ENCODE assay signal across 24 cellular contexts in genomic region chr9:113818391-113818790, GRCh38. TPM values are rescaled to one million over a fixed set of nuclear protein-coding genes. Genes with fewer than 3 reads are reported as not detected.
A peak's percentile ranks its signal among the peaks of the same experiment; 100 is the strongest.
DNase-seq lines count a peak whose midpoint lies in the region; ATAC-seq, FAIRE-seq and TF ChIP-seq lines count a peak whose summit lies in the region.
"Had no signal": no experiment of that assay in that cellular context is flagged by ENCODE, and none has a peak within 500 bp of the region (broad histone marks: within the 10 kb centered on the region; RNA-seq: fewer than 3 reads in every experiment).

No MANE protein-coding gene starts in this region.

- TF ChIP-seq CTCF in K562 (IDR thresholded peaks at IDR 0.05 in 2 of 3, conservative IDR thresholded peaks at IDR 0.05 in 1 of 3; ENCODE audit: insufficient read depth in 2 of 3, low read depth in 1 of 3, low read length in 3 of 3) = no peak

- no peak overlapping the region for H3K4me3 Mint-ChIP-seq in T-helper 17 cell
- H3K4me3 Mint-ChIP-seq: B cell; CD4-positive, alpha-beta T cell; CD8-positive, alpha-beta T cell had no signal

- intact Hi-C loops in K562 (cut with micrococcal nuclease) = no loop called here

- no peak overlapping the region for H3K4me3 ChIP-seq in K562
- no peak overlapping the region for H3K4me3 ChIP-seq in small intestine (ENCODE audit: low read depth in 1 of 2, low read length in 2 of 2)
- H3K4me3 ChIP-seq: A549; BLaER1 treated with 17β-estradiol and CSF1 and Interleukin-3, amounts not matched to agents 10 nM and 100 nM had no signal

- no peaks in the 10 kb centered on the region for H3K4me1 Mint-ChIP-seq in T-helper 17 cell
- H3K4me1 Mint-ChIP-seq: B cell had no signal

- no peaks in the 10 kb centered on the region for H3K9me1 ChIP-seq in K562 (ENCODE audit: control insufficient read depth, insufficient read depth, low read length)

- no peaks in the 10 kb centered on the region for H4K20me1 ChIP-seq in K562 (replicated peaks; ENCODE audit: control insufficient read depth, insufficient read depth, low read length)
- H4K20me1 ChIP-seq: BLaER1 treated with 17β-estradiol and CSF1 and Interleukin-3, amounts not matched to agents 10 nM and 100 nM had no signal

- FAIRE-seq in RCC 7860 (lab: Jason Lieb, UNC) (peak; percentile 42), K562 (lab: Jason Lieb, UNC) (no peak), frontal cortex (lab: Jason Lieb, UNC) (peak; percentile 61), small intestine (lab: Jason Lieb, UNC) (peak; percentile 33)
- FAIRE-seq: A549, D721Med, G401.6, GM12891, GM19239 had no signal

- no peak overlapping the region for H3K27ac ChIP-seq in K562 (ENCODE audit: extremely low read depth, low read depth, low read length)
- H3K27ac ChIP-seq in small intestine (ENCODE audit: low read depth in 1 of 2, low read length in 1 of 2) = no peak overlapping the region
- H3K27ac ChIP-seq: A549; BLaER1 treated with 17β-estradiol and CSF1 and Interleukin-3, amounts not matched to agents 10 nM and 100 nM; C4-2B had no signal

- CTCF ChIA-PET in K562 (lab: Yijun Ruan, JAX; ENCODE audit: low intra/inter-chr PET ratio) = no interaction called here

- no peak for TF ChIP-seq EP300 in K562 (IDR thresholded peaks at IDR 0.05; ENCODE audit: low read length)

- no peak for DNase-seq in RCC 7860 (ENCODE audit: low spot score)
- DNase-seq in K562 (ENCODE audit: extremely low read depth in 1 of 4, low spot score in 3 of 4) = no peak
- no peak for DNase-seq in frontal cortex (ENCODE audit: low spot score in 2 of 2)
- DNase-seq in small intestine = no peak
- DNase-seq in T-helper 17 cell = no peak
- DNase-seq: 8988T; AML-193; Caco-2; Calu3; CD4-positive, alpha-beta T cell; CD8-positive, alpha-beta T cell; DMS79 treated with DMSO at 0.1 percent for 48 hours; GF-D8 had no signal

- POLR2A ChIA-PET in K562 (lab: Yijun Ruan, JAX) = no interaction called here

- no peak overlapping the region for H2AFZ ChIP-seq in K562 (ENCODE audit: low read depth, low read length)

- no peaks in the 10 kb centered on the region for H3K36me3 ChIP-seq in K562 (ENCODE audit: control insufficient read depth, insufficient read depth, low read length)
- H3K36me3 ChIP-seq in small intestine (ENCODE audit: control insufficient read depth in 2 of 2, insufficient read depth in 2 of 2, low read length in 2 of 2) = no peaks in the 10 kb centered on the region
- H3K36me3 ChIP-seq: BLaER1 treated with 17β-estradiol and CSF1 and Interleukin-3, amounts not matched to agents 10 nM and 100 nM had no signal

- H3K9me3 ChIP-seq in K562 (replicated peaks; ENCODE audit: control insufficient read depth, insufficient read depth, low read depth, low read length) = no peaks in the 10 kb centered on the region
- no peaks in the 10 kb centered on the region for H3K9me3 ChIP-seq in small intestine (ENCODE audit: control insufficient read depth, low read depth)
- no peaks in the 10 kb centered on the region for H3K9me3 ChIP-seq in T-helper 17 cell (ENCODE audit: control insufficient read depth, low read length, poor library complexity, severe bottlenecking)
- H3K9me3 ChIP-seq: Caco-2 had no signal

- TF ChIP-seq POLR2A in K562 (conservative IDR thresholded peaks at IDR 0.05) = no peak

- no TSS peak for BruUV-seq in K562 (replicated peaks; lab: Mats Ljungman, UMichigan)

- H3K4me2 ChIP-seq in K562 (ENCODE audit: insufficient read depth, low read length) = no peak overlapping the region
- H3K4me2 ChIP-seq: A549; BLaER1 treated with 17β-estradiol and CSF1 and Interleukin-3, amounts not matched to agents 10 nM and 100 nM had no signal

- H3K27ac Mint-ChIP-seq in T-helper 17 cell = no peak overlapping the region
- H3K27ac Mint-ChIP-seq: B cell; CD4-positive, alpha-beta T cell; CD8-positive, alpha-beta T cell had no signal

- no peaks in the 10 kb centered on the region for H3K79me2 ChIP-seq in K562 (ENCODE audit: control insufficient read depth, insufficient read depth, low read length)

- H3K9ac ChIP-seq in K562 (ENCODE audit: insufficient read depth in 1 of 2, low read depth in 2 of 2, low read length in 2 of 2) = no peak overlapping the region
- H3K9ac ChIP-seq: BLaER1 treated with 17β-estradiol and CSF1 and Interleukin-3, amounts not matched to agents 10 nM and 100 nM had no signal

- H3K4me1 ChIP-seq in K562 (replicated peaks in 1 of 2; ENCODE audit: control insufficient read depth in 2 of 2, insufficient read depth in 2 of 2, low read length in 2 of 2) (no peaks in the 10 kb centered on the region), small intestine (ENCODE audit: control insufficient read depth in 2 of 2, insufficient read depth in 1 of 2, low read depth in 1 of 2, low read length in 1 of 2) (no peaks in the 10 kb centered on the region)
- H3K4me1 ChIP-seq: A549, Caco-2 had no signal

- H3K27me3 Mint-ChIP-seq in T-helper 17 cell = peaks cover 38% of the 10 kb centered on the region

- peaks cover 2% of the 10 kb centered on the region for H3K36me3 Mint-ChIP-seq in T-helper 17 cell (ENCODE audit: low read depth)
- H3K36me3 Mint-ChIP-seq: CD8-positive, alpha-beta T cell had no signal

- in situ Hi-C loops in K562 (cut with MboI) = no loop called here

- no peak for ATAC-seq in K562
- ATAC-seq in HG03280 (IDR thresholded peaks at IDR 0.05; ENCODE audit: unreplicated experiment) = no peak
- ATAC-seq in HG02938 (IDR thresholded peaks at IDR 0.05; ENCODE audit: unreplicated experiment) = no peak
- ATAC-seq in T-helper 17 cell = no peak
- no peak for ATAC-seq in GM19324 (IDR thresholded peaks at IDR 0.05; ENCODE audit: low FRiP score, unreplicated experiment)
- ATAC-seq: A549; CD8-positive, alpha-beta T cell had no signal

- 9% methylated on average over 1 of the region's 1 CpG for WGBS in K562 (ENCODE audit: insufficient coverage, low coverage, missing lambda C conversion rate)
- 76 to 86% (median 81%) methylated on average over 1 of the region's 1 CpG for WGBS in small intestine, 3 donors

- no peak for TF ChIP-seq RAD21 in K562 (CRISPR knock-in tag; conservative IDR thresholded peaks at IDR 0.05 in 1 of 2, IDR thresholded peaks at IDR 0.05 in 1 of 2)

- H3K27me3 ChIP-seq in K562 (ENCODE audit: control insufficient read depth in 2 of 2, insufficient read depth in 2 of 2, low read length in 2 of 2) = no peaks in the 10 kb centered on the region; a peak in 1 of 5 replicates
- peaks cover 0 to 6% of the 10 kb centered on the region in 2 donors for H3K27me3 ChIP-seq in small intestine (ENCODE audit: control insufficient read depth in 2 of 2, insufficient read depth in 2 of 2, low read length in 2 of 2)
- H3K27me3 ChIP-seq: BLaER1 treated with 17β-estradiol and CSF1 and Interleukin-3, amounts not matched to agents 10 nM and 100 nM had no signal

TF ChIP-seq in K562, 482 proteins besides CTCF, POLR2A, EP300 and RAD21:
- TF ChIP-seq ZNF507 (tag; conservative IDR thresholded peaks at IDR 0.05) (peak; percentile 93), BACH1 (tag; IDR thresholded peaks at IDR 0.05) (no peak)

RNA-seq across cellular contexts. Expression of gene ZNF618, which starts 57.7 kb away (rescaled TPM):
- total RNA-seq in K562 (2011; cell fraction: chromatin; rRNA removed; ENCODE audit: low replicate concordance) = 5.9 and 8.1 TPM in 2 replicates
- 2.8 and 5.8 TPM in 2 replicates for total RNA-seq in K562 (2011; cell fraction: nucleolus; rRNA removed)
- 4.7 and 6.1 TPM in 2 replicates for total RNA-seq in K562 (2011; cell fraction: nucleoplasm; rRNA removed)
- total RNA-seq in K562 (2014; rRNA removed) (4.4 and 5.0 TPM in 2 replicates), K562 (2014; rRNA removed; fragmentation: Illumina TruSeq; extraction: Trizol) (2.9 and 3.3 TPM in 2 replicates), K562 (2015; rRNA removed; fragmentation: Illumina TruSeq; extraction: Trizol) (3.4 and 4.0 TPM in 2 replicates), K562 (2021) (13.4 and 13.7 TPM in 2 replicates), frontal cortex (4.9 TPM), T-helper 17 cell (1 to 10 TPM in 1 of 2 donors, under 1 TPM in 1; 0.60 to 1.7 TPM)
- polyA plus RNA-seq in K562 (2011; rRNA removed) (0.04 and 0.08 TPM in 2 replicates), K562 (2014; fragmentation: Illumina TruSeq; extraction: Trizol) (8.8 and 9.2 TPM in 2 replicates), K562 (2014; fragmentation: Nextera tagmentation; extraction: Ambion mirVana) (under 1 TPM; 0.22 to 0.32 TPM), K562 (2014; rRNA removed) (4.6 and 5.3 TPM in 2 replicates), small intestine (1 to 10 TPM in 1 of 3 donors, under 1 TPM in 2; 0.22 to 3.0 (median 0.81) TPM)
- polyA plus RNA-seq in K562 (2011; cell fraction: cytosol; rRNA removed) = 0.06 and 0.09 TPM in 2 replicates
- 0.04 and 0.24 TPM in 2 replicates for polyA plus RNA-seq in K562 (2011; cell fraction: nucleus; rRNA removed)
- polyA plus RNA-seq in K562 (2012) = 7.5 and 7.8 TPM in 2 replicates
- polyA minus RNA-seq in K562 (2011; rRNA and poly(A)+ RNA removed) = 0.07 TPM in 1 of 2 replicates, not detected in the other
- polyA minus RNA-seq in K562 (2011; cell fraction: cytosol; rRNA and poly(A)+ RNA removed) = 0.36 TPM in 1 of 2 replicates, not detected in the other
- 0.27 TPM in 1 of 2 replicates, not detected in the other for polyA minus RNA-seq in K562 (2011; cell fraction: nucleus; rRNA and poly(A)+ RNA removed)
